25 cellular contexts compared by ENCODE assay signal in genomic region chr19:35639863-35640262, GRCh38. TPM values are rescaled to one million over a fixed set of nuclear protein-coding genes. Genes with fewer than 3 reads are reported as not detected.
A peak's percentile ranks its signal among the peaks of the same experiment; 100 is the strongest.
DNase-seq lines count a peak whose midpoint lies in the region; FAIRE-seq and TF ChIP-seq lines count a peak whose summit lies in the region.
"Had no signal": no experiment of that assay in that cellular context is flagged by ENCODE, and none has a peak within 500 bp of the region (broad histone marks: within the 10 kb centered on the region; RNA-seq: fewer than 3 reads in every experiment).

No MANE protein-coding gene starts in this region.

- no peak overlapping the region for H3K4me3 Mint-ChIP-seq in T-helper 2 cell treated with Interferon-gamma antibody and Interleukin-4, amounts not matched to agents 5 μg/mL and 100 μg/mL, for 36 hours
- H3K4me3 Mint-ChIP-seq in CD4-positive, alpha-beta memory T cell: peak overlapping the region in 1 of 8 donors; percentile 30
- H3K4me3 Mint-ChIP-seq: B cell had no signal

- H2BK5ac ChIP-seq in H1 (ENCODE audit: low read depth, low read length) (peak overlapping the region; percentile 18), neuronal stem cell (ENCODE audit: low read length) (no peak overlapping the region)

- peak in 1 of 2 experiments; percentile 8; a peak in 1 of 3 replicates for TF ChIP-seq POLR2A in H1 (IDR thresholded peaks at IDR 0.05; ENCODE audit: control extremely low read depth in 1 of 2, low read depth in 2 of 2, low read length in 2 of 2)

- H3K27ac ChIP-seq in HEK293 (ENCODE audit: extremely low read depth, low read depth, low read length): peak overlapping the region; percentile 60; the same call in 1 of the 2 replicates
- no peak overlapping the region for H3K27ac ChIP-seq in H1 (ENCODE audit: low read depth, low read length)
- H3K27ac ChIP-seq in neuronal stem cell (replicated peaks; ENCODE audit: low read length): peak overlapping the region; percentile 9
- H3K27ac ChIP-seq in CD4-positive, alpha-beta memory T cell (ENCODE audit: low read depth, low read length): no peak overlapping the region
- H3K27ac ChIP-seq: KMS-11 had no signal

- H3K36me3 ChIP-seq in HEK293 (ENCODE audit: control insufficient read depth in 2 of 2, insufficient read depth in 1 of 2, low read length in 2 of 2): peaks cover 36 to 40% of the 10 kb centered on the region in 2 experiments
- H3K36me3 ChIP-seq in H1 (ENCODE audit: control insufficient read depth in 2 of 4, insufficient read depth in 4 of 4, low read length in 3 of 4): peaks cover 3 to 15% (median 7%) of the 10 kb centered on the region in 4 experiments; a peak in 6 of 8 replicates
- H3K36me3 ChIP-seq in neuronal stem cell (replicated peaks in 1 of 2; ENCODE audit: control insufficient read depth in 2 of 2, insufficient read depth in 2 of 2, low read length in 2 of 2): peaks cover 17 to 38% of the 10 kb centered on the region in 2 donors
- peaks cover 24% of the 10 kb centered on the region for H3K36me3 ChIP-seq in CD4-positive, alpha-beta memory T cell (ENCODE audit: insufficient read depth, low read length)

- no peak overlapping the region for H4K91ac ChIP-seq in H1 (replicated peaks; ENCODE audit: insufficient read length, low read length)
- no peak overlapping the region for H4K91ac ChIP-seq in neuronal stem cell (ENCODE audit: low read depth, low read length, poor library complexity)

- H2BK120ac ChIP-seq in H1 (replicated peaks; ENCODE audit: low read depth, low read length): no peak overlapping the region
- no peak overlapping the region for H2BK120ac ChIP-seq in neuronal stem cell (ENCODE audit: low read depth, low read length)

- peaks cover 14% of the 10 kb centered on the region; the same call in 1 of the 2 replicates for H3K23me2 ChIP-seq in H1 (ENCODE audit: low read depth, low read length)

- H3K79me1 ChIP-seq in H1 (ENCODE audit: low read depth, low read length): no peaks in the 10 kb centered on the region
- H3K79me1 ChIP-seq in neuronal stem cell (ENCODE audit: low read depth, low read length): no peaks in the 10 kb centered on the region

- H4K8ac ChIP-seq in H1 (ENCODE audit: extremely low read depth, insufficient read depth, low read length) (no peak overlapping the region), neuronal stem cell (ENCODE audit: low read depth, low read length) (no peak overlapping the region)

- H3K27ac Mint-ChIP-seq in T-helper 2 cell treated with Interferon-gamma antibody and Interleukin-4, amounts not matched to agents 5 μg/mL and 100 μg/mL, for 36 hours: peak overlapping the region; percentile 48
- H3K27ac Mint-ChIP-seq in CD4-positive, alpha-beta memory T cell: peak overlapping the region in 2 of 7 donors; percentile 0 to 55
- H3K27ac Mint-ChIP-seq: B cell had no signal

- H2BK12ac ChIP-seq in H1 (ENCODE audit: low read depth, low read length): peak overlapping the region; percentile 85
- no peak overlapping the region for H2BK12ac ChIP-seq in neuronal stem cell (ENCODE audit: low read length)

- H2BK15ac ChIP-seq in H1 (ENCODE audit: low read length): peak overlapping the region; percentile 81; the same call in 1 of the 2 replicates
- no peak overlapping the region for H2BK15ac ChIP-seq in neuronal stem cell (ENCODE audit: low read length)

- DNase-seq in T-helper 2 cell treated with Interferon-gamma antibody and Interleukin-4, amounts not matched to agents 5 μg/mL and 100 μg/mL, for 36 hours (ENCODE audit: low spot score): no peak
- no peak for DNase-seq in T-helper 2 cell
- DNase-seq in H1 (ENCODE audit: low read depth in 1 of 2, low spot score in 2 of 2): no peak
- DNase-seq in neuronal stem cell (ENCODE audit: low spot score): no peak
- DNase-seq in HTR-8/SVneo (ENCODE audit: insufficient read length, low spot score): no peak
- DNase-seq in activated effector memory CD4-positive, alpha-beta T cell treated with anti-CD3 and anti-CD28 coated beads, Interleukin-2, amount 50 U/mL, for 16 hours: no peak
- DNase-seq in CD4-positive, alpha-beta memory T cell: no peak
- DNase-seq: Caco-2; DMS153; GOT3; NCI-H1417; NCI-H187; NCI-H2107; NCI-H510A; NCI-H748 treated with DMSO at 0.1 percent for 48 hours; NK-92 treated with Interleukin-12 subunit alpha and Interleukin-12 subunit beta, amount 100 ng/mL, for 24 hours; SHP77 had no signal

- H3K36me3 Mint-ChIP-seq in T-helper 2 cell treated with Interferon-gamma antibody and Interleukin-4, amounts not matched to agents 5 μg/mL and 100 μg/mL, for 36 hours (ENCODE audit: low read depth): peaks cover 20% of the 10 kb centered on the region
- H3K36me3 Mint-ChIP-seq in CD4-positive, alpha-beta memory T cell: peaks cover 19 to 29% of the 10 kb centered on the region in 2 donors

- H3K23ac ChIP-seq in H1 (ENCODE audit: insufficient read length) (no peak overlapping the region), neuronal stem cell (ENCODE audit: low read depth, low read length, poor library complexity) (no peak overlapping the region)

- H3K14ac ChIP-seq in H1 (ENCODE audit: insufficient read length) (no peak overlapping the region), neuronal stem cell (ENCODE audit: low read length) (no peak overlapping the region)

- TF ChIP-seq CTCF in HEK293 (tag by site-specific recombination; IDR thresholded peaks at IDR 0.05) (no peak), H1 (IDR thresholded peaks at IDR 0.05; ENCODE audit: control extremely low read depth in 1 of 3, insufficient read depth in 1 of 3, low read depth in 1 of 3, low read length in 3 of 3) (no peak)

- TF ChIP-seq EP300 in H1 (IDR thresholded peaks at IDR 0.05; ENCODE audit: borderline replicate concordance in 1 of 2, low read depth in 2 of 2, low read length in 2 of 2): no peak

- H3K56ac ChIP-seq in H1 (replicated peaks; ENCODE audit: insufficient read length, low read depth, low read length): no peak overlapping the region

- WGBS in H1 (ENCODE audit: extremely low coverage in 1 of 2, insufficient coverage in 1 of 2, insufficient read length in 1 of 2, insufficient replicate concordance in 2 of 2, low coverage in 1 of 2, low lambda C conversion rate in 2 of 2, missing lambda C conversion rate in 1 of 2), 2 experiments: 86% methylated on average over 8 of the region's 8 CpGs; no CpG with 5 or more reads in 1 of the 2 experiments
- no CpG with 5 or more reads among the region's 8 CpGs for WGBS in neuronal stem cell (ENCODE audit: extremely low coverage in 2 of 2, insufficient read length in 2 of 2, insufficient replicate concordance in 1 of 2), 2 donors

- H3K27me3 Mint-ChIP-seq in T-helper 2 cell treated with Interferon-gamma antibody and Interleukin-4, amounts not matched to agents 5 μg/mL and 100 μg/mL, for 36 hours (ENCODE audit: low read depth): no peaks in the 10 kb centered on the region
- no peaks in the 10 kb centered on the region for H3K27me3 Mint-ChIP-seq in CD4-positive, alpha-beta memory T cell
- H3K27me3 Mint-ChIP-seq: B cell had no signal

- H3K4me1 ChIP-seq in HEK293 (ENCODE audit: control insufficient read depth, insufficient read depth, low read length) (peaks cover 21% of the 10 kb centered on the region), H1 (replicated peaks in 1 of 4; ENCODE audit: control insufficient read depth in 3 of 4, insufficient read depth in 4 of 4, low read length in 3 of 4) (peaks cover 4 to 23% (median 16%) of the 10 kb centered on the region in 4 experiments), neuronal stem cell (ENCODE audit: control insufficient read depth in 2 of 2, insufficient read depth in 1 of 2, low read depth in 1 of 2, low read length in 2 of 2) (peaks cover 20 to 26% of the 10 kb centered on the region in 2 donors)
- H3K4me1 ChIP-seq in CD4-positive, alpha-beta memory T cell (ENCODE audit: insufficient read depth, low read length): peaks cover 24% of the 10 kb centered on the region

- TF ChIP-seq RAD21 in H1 (IDR thresholded peaks at IDR 0.05 in 1 of 2, conservative IDR thresholded peaks at IDR 0.05 in 1 of 2; ENCODE audit: low read depth in 2 of 2, low read length in 2 of 2): no peak

- H3K9me3 Mint-ChIP-seq in T-helper 2 cell treated with Interferon-gamma antibody and Interleukin-4, amounts not matched to agents 5 μg/mL and 100 μg/mL, for 36 hours: no peaks in the 10 kb centered on the region
- H3K9me3 Mint-ChIP-seq in CD4-positive, alpha-beta memory T cell: no peaks in the 10 kb centered on the region

- no peak for FAIRE-seq in H1 (lab: Jason Lieb, UNC)
- FAIRE-seq in HTR-8/SVneo (lab: Jason Lieb, UNC): no peak
- FAIRE-seq: GM12891, GM19239, HepG2 had no signal

- H3K27me3 ChIP-seq in H1 (replicated peaks in 1 of 4; ENCODE audit: control insufficient read depth in 3 of 4, extremely low read depth in 1 of 4, insufficient read depth in 3 of 4, low read length in 3 of 4): peaks cover 0 to 6% (median 3%) of the 10 kb centered on the region in 4 experiments; a peak in 3 of 7 replicates
- H3K27me3 ChIP-seq in neuronal stem cell (ENCODE audit: control insufficient read depth in 3 of 3, insufficient read depth in 3 of 3, low read depth in 1 of 3, low read length in 3 of 3): peaks cover 0 to 2% (median 0%) of the 10 kb centered on the region in 3 experiments
- no peaks in the 10 kb centered on the region for H3K27me3 ChIP-seq in CD4-positive, alpha-beta memory T cell (ENCODE audit: insufficient read depth, low read length)

- no peak overlapping the region for H3K4ac ChIP-seq in H1 (replicated peaks; ENCODE audit: insufficient read length, low read depth, low read length)
- no peak overlapping the region for H3K4ac ChIP-seq in neuronal stem cell (ENCODE audit: low read length)

- H3K9me3 ChIP-seq in HEK293 (ENCODE audit: control insufficient read depth, insufficient read depth, low read depth, low read length) (no peaks in the 10 kb centered on the region), H1 (ENCODE audit: insufficient read depth in 2 of 2, low read depth in 1 of 2, low read length in 1 of 2) (no peaks in the 10 kb centered on the region), neuronal stem cell (replicated peaks in 1 of 2; ENCODE audit: control insufficient read depth in 2 of 2, insufficient read depth in 1 of 2, low read depth in 1 of 2, low read length in 2 of 2) (no peaks in the 10 kb centered on the region)
- H3K9me3 ChIP-seq in CD4-positive, alpha-beta memory T cell (ENCODE audit: control insufficient read depth in 1 of 2, low read length in 2 of 2): no peaks in the 10 kb centered on the region
- H3K9me3 ChIP-seq: Caco-2 had no signal

- POLR2A ChIA-PET in HEK293 (lab: Yijun Ruan, JAX): interaction anchor here (0.7 to 1.2 kb wide), 3 partner anchors 8 to 21 kb away, joined by 3 to 7 read pairs (median 4); partner anchors contain the start of gene COX6B1
- POLR2A ChIA-PET in H1 (lab: Charles Lee; ENCODE audit: partially characterized antibody): interaction anchor here (1.5 kb wide), 1 partner anchor 8 kb away, joined by 4 read pairs; the partner anchor contains the start of gene COX6B1
- POLR2A ChIA-PET in CD4-positive, alpha-beta memory T cell (lab: Charles Lee; ENCODE audit: partially characterized antibody): no interaction called here

- H4K20me1 ChIP-seq in H1 (replicated peaks in 1 of 2; ENCODE audit: control insufficient read depth in 1 of 2, insufficient read depth in 2 of 2, low read length in 2 of 2): peaks cover 0 to 2% of the 10 kb centered on the region in 2 experiments

- H2AFZ ChIP-seq in H1 (ENCODE audit: low read length): no peak overlapping the region
- H2AFZ ChIP-seq in neuronal stem cell (ENCODE audit: low read length): no peak overlapping the region

- intact Hi-C loops in CD4-positive, alpha-beta memory T cell (cut with micrococcal nuclease): no loop called here

- H3K79me2 ChIP-seq in H1 (ENCODE audit: control insufficient read depth in 1 of 2, insufficient read depth in 2 of 2, low read length in 2 of 2): no peaks in the 10 kb centered on the region

- H2AK5ac ChIP-seq in H1 (ENCODE audit: low read depth, low read length): 0 out of 2 replicates have a peak overlapping the region, but pooled peaks have one; percentile 39
- peak overlapping the region; percentile 23 for H2AK5ac ChIP-seq in neuronal stem cell (ENCODE audit: low read depth, low read length)

- no peak overlapping the region for H3K4me2 ChIP-seq in H1 (ENCODE audit: insufficient read depth in 1 of 2, low read depth in 2 of 2, low read length in 2 of 2)
- no peak overlapping the region for H3K4me2 ChIP-seq in neuronal stem cell (ENCODE audit: insufficient read depth, low read length, poor library complexity, severe bottlenecking)
- H3K4me2 ChIP-seq: KMS-11 had no signal

- H3K4me3 ChIP-seq in HEK293 (ENCODE audit: low read depth, low read length): no peak overlapping the region
- H3K4me3 ChIP-seq in H1 (ENCODE audit: extremely low read depth in 1 of 4, insufficient read depth in 2 of 4, low read depth in 3 of 4, low read length in 4 of 4): no peak overlapping the region
- H3K4me3 ChIP-seq in neuronal stem cell (ENCODE audit: low read length in 2 of 2): no peak overlapping the region
- no peak overlapping the region for H3K4me3 ChIP-seq in CD4-positive, alpha-beta memory T cell (ENCODE audit: low read length in 2 of 2)

- CTCF ChIA-PET in HEK293 (lab: Yijun Ruan, JAX) (interaction anchor here (1.1 to 1.4 kb wide), 2 partner anchors 84 to 91 kb away, joined by 3 to 4 read pairs; no protein-coding TSS in a partner anchor), H1 (lab: Charles Lee; ENCODE audit: partially characterized antibody) (interaction anchor here (4.8 kb wide), 1 partner anchor 48 kb away, joined by 20 read pairs; no protein-coding TSS in a partner anchor)
- CTCF ChIA-PET in CD4-positive, alpha-beta memory T cell (lab: Charles Lee; ENCODE audit: partially characterized antibody): no interaction called here

- H3K4me1 Mint-ChIP-seq in T-helper 2 cell treated with Interferon-gamma antibody and Interleukin-4, amounts not matched to agents 5 μg/mL and 100 μg/mL, for 36 hours (ENCODE audit: low read depth): peaks cover 20% of the 10 kb centered on the region
- H3K4me1 Mint-ChIP-seq in CD4-positive, alpha-beta memory T cell: peaks cover 4 to 22% (median 12%) of the 10 kb centered on the region in 4 donors

- no peak overlapping the region for H3K18ac ChIP-seq in H1 (ENCODE audit: extremely low read depth, low read length)
- H3K18ac ChIP-seq in neuronal stem cell (ENCODE audit: low read length): no peak overlapping the region

- no peak overlapping the region for H4K5ac ChIP-seq in H1 (ENCODE audit: insufficient read length, low read depth, low read length)

- no peak overlapping the region for H3K9ac ChIP-seq in H1 (replicated peaks in 1 of 4; ENCODE audit: extremely low read depth in 1 of 4, low read depth in 3 of 4, low read length in 3 of 4)
- H3K9ac ChIP-seq in neuronal stem cell (ENCODE audit: low read depth, low read length, poor library complexity): no peak overlapping the region
- H3K9ac ChIP-seq: KMS-11 had no signal

- peak overlapping the region; percentile 37; the same call in 1 of the 2 replicates for H2BK20ac ChIP-seq in H1 (ENCODE audit: low read length)

RNA-seq across cellular contexts. Expression of gene ETV2, which starts 1.7 kb away (rescaled TPM):
- 0.88 and 1.8 TPM in 2 replicates for total RNA-seq in H1 (2021; fragmentation: NEBNext Ultra II Directional; extraction: Animal tissue kit (Norgen Biotek cat#: 25700))
- 1.3 and 2.3 TPM in 2 replicates for polyA plus RNA-seq in H1 (2011; rRNA removed)
- 0.79 TPM for polyA plus RNA-seq in H1 (2011; cell fraction: cytosol; rRNA removed)
- polyA plus RNA-seq in H1 (2011; cell fraction: nucleus; rRNA removed): 1.8 TPM
- 0.94 to 1.9 TPM (median 1.6 TPM) in 4 replicates for polyA plus RNA-seq in H1 (2012, experiment 1 of 2)
- polyA plus RNA-seq in H1 (2012, experiment 2 of 2): 0.77 TPM
- 0.85 TPM for polyA plus RNA-seq in H1 (2013, experiment 1 of 2)
- 0.85 TPM for polyA plus RNA-seq in H1 (2013, experiment 2 of 2)
- 0.16 and 0.56 TPM in 2 replicates for polyA minus RNA-seq in H1 (2011; rRNA and poly(A)+ RNA removed)
- polyA minus RNA-seq in H1 (2011; cell fraction: cytosol; rRNA and poly(A)+ RNA removed): 2.6 TPM
- 2.8 TPM for polyA minus RNA-seq in H1 (2011; cell fraction: nucleus; rRNA and poly(A)+ RNA removed)
- polyA plus RNA-seq in neuronal stem cell (2013, experiment 1 of 2): 2.1 TPM
- 1.9 TPM for polyA plus RNA-seq in neuronal stem cell (2013, experiment 2 of 2)
- 1 to 10 TPM in 1 of 2 experiments, not detected in 1; 1.3 TPM for total RNA-seq in CD4-positive, alpha-beta memory T cell
- polyA plus RNA-seq in CD4-positive, alpha-beta memory T cell: 1 to 10 TPM; 1.1 to 1.2 TPM

RNA-seq across cellular contexts. Expression of gene COX6B1, which starts 8.3 kb away (rescaled TPM):
- 436 and 437 TPM in 2 replicates for total RNA-seq in H1 (2021; fragmentation: NEBNext Ultra II Directional; extraction: Animal tissue kit (Norgen Biotek cat#: 25700))
- 884 and 1,052 TPM in 2 replicates for polyA plus RNA-seq in H1 (2011; rRNA removed)
- polyA plus RNA-seq in H1 (2011; cell fraction: cytosol; rRNA removed): 744 TPM
- 546 TPM for polyA plus RNA-seq in H1 (2011; cell fraction: nucleus; rRNA removed)
- 441 to 812 TPM (median 759 TPM) in 4 replicates for polyA plus RNA-seq in H1 (2012, experiment 1 of 2)
- 4,565 TPM for polyA plus RNA-seq in H1 (2012, experiment 2 of 2)
- polyA plus RNA-seq in H1 (2013, experiment 1 of 2): 994 TPM
- polyA plus RNA-seq in H1 (2013, experiment 2 of 2): 884 TPM
- 442 and 464 TPM in 2 replicates for polyA minus RNA-seq in H1 (2011; rRNA and poly(A)+ RNA removed)
- 148 TPM for polyA minus RNA-seq in H1 (2011; cell fraction: cytosol; rRNA and poly(A)+ RNA removed)
- polyA minus RNA-seq in H1 (2011; cell fraction: nucleus; rRNA and poly(A)+ RNA removed): 133 TPM
- 708 TPM for polyA plus RNA-seq in neuronal stem cell (2013, experiment 1 of 2)
- 694 TPM for polyA plus RNA-seq in neuronal stem cell (2013, experiment 2 of 2)
- 100 to 1,000 TPM; 212 to 250 TPM for total RNA-seq in CD4-positive, alpha-beta memory T cell
- polyA plus RNA-seq in CD4-positive, alpha-beta memory T cell: 100 to 1,000 TPM; 747 to 810 TPM

RNA-seq across cellular contexts. Expression of gene RBM42, which starts 11.0 kb away (rescaled TPM):
- total RNA-seq in H1 (2021; fragmentation: NEBNext Ultra II Directional; extraction: Animal tissue kit (Norgen Biotek cat#: 25700)): 80.8 and 83.3 TPM in 2 replicates
- 59.8 and 83.6 TPM in 2 replicates for polyA plus RNA-seq in H1 (2011; rRNA removed)
- 67.8 TPM for polyA plus RNA-seq in H1 (2011; cell fraction: cytosol; rRNA removed)
- 51.0 TPM for polyA plus RNA-seq in H1 (2011; cell fraction: nucleus; rRNA removed)
- polyA plus RNA-seq in H1 (2012, experiment 1 of 2): 53.8 to 70.7 TPM (median 63.2 TPM) in 4 replicates
- 55.3 TPM for polyA plus RNA-seq in H1 (2012, experiment 2 of 2)
- 34.0 TPM for polyA plus RNA-seq in H1 (2013, experiment 1 of 2)
- 30.6 TPM for polyA plus RNA-seq in H1 (2013, experiment 2 of 2)
- 9.1 and 18.5 TPM in 2 replicates for polyA minus RNA-seq in H1 (2011; rRNA and poly(A)+ RNA removed)
- polyA minus RNA-seq in H1 (2011; cell fraction: cytosol; rRNA and poly(A)+ RNA removed): 30.6 TPM
- 15.2 TPM for polyA minus RNA-seq in H1 (2011; cell fraction: nucleus; rRNA and poly(A)+ RNA removed)
- polyA plus RNA-seq in neuronal stem cell (2013, experiment 1 of 2): 39.0 TPM
- 39.4 TPM for polyA plus RNA-seq in neuronal stem cell (2013, experiment 2 of 2)
- 10 to 100 TPM; 53.0 to 55.8 TPM for total RNA-seq in CD4-positive, alpha-beta memory T cell
- polyA plus RNA-seq in CD4-positive, alpha-beta memory T cell: 10 to 100 TPM; 42.9 to 61.0 TPM

RNA-seq across cellular contexts. Expression of gene UPK1A, which starts 26.5 kb away (rescaled TPM):
- total RNA-seq in H1 (2021; fragmentation: NEBNext Ultra II Directional; extraction: Animal tissue kit (Norgen Biotek cat#: 25700)): 0.56 and 0.61 TPM in 2 replicates
- polyA plus RNA-seq in H1 (2011; rRNA removed): 9.8 and 9.9 TPM in 2 replicates
- polyA plus RNA-seq in H1 (2011; cell fraction: cytosol; rRNA removed): 4.1 TPM
- polyA plus RNA-seq in H1 (2011; cell fraction: nucleus; rRNA removed): 4.6 TPM
- 0.93 to 4.4 TPM (median 3.4 TPM) in 4 replicates for polyA plus RNA-seq in H1 (2012, experiment 1 of 2)
- 1.2 TPM for polyA plus RNA-seq in H1 (2012, experiment 2 of 2)
- polyA plus RNA-seq in H1 (2013, experiment 1 of 2): 1.8 TPM
- polyA plus RNA-seq in H1 (2013, experiment 2 of 2): 1.9 TPM
- polyA minus RNA-seq in H1 (2011; rRNA and poly(A)+ RNA removed): 2.0 TPM in 2 replicates
- polyA minus RNA-seq in H1 (2011; cell fraction: cytosol; rRNA and poly(A)+ RNA removed): not detected
- 0.50 TPM for polyA minus RNA-seq in H1 (2011; cell fraction: nucleus; rRNA and poly(A)+ RNA removed)
- polyA plus RNA-seq in neuronal stem cell (2013, experiment 1 of 2): 0.53 TPM
- 0.57 TPM for polyA plus RNA-seq in neuronal stem cell (2013, experiment 2 of 2)
- total RNA-seq in CD4-positive, alpha-beta memory T cell: under 1 TPM; 0.55 to 0.72 TPM
- polyA plus RNA-seq in CD4-positive, alpha-beta memory T cell: not detected
- total RNA-seq: A172, B cell, Caco-2, HepG2, OCI-LY7 had no signal

RNA-seq across cellular contexts. Expression of gene HAUS5, which starts 27.3 kb away (rescaled TPM):
- 18.9 and 25.7 TPM in 2 replicates for total RNA-seq in H1 (2021; fragmentation: NEBNext Ultra II Directional; extraction: Animal tissue kit (Norgen Biotek cat#: 25700))
- polyA plus RNA-seq in H1 (2011; rRNA removed): 13.8 and 20.1 TPM in 2 replicates
- 17.4 TPM for polyA plus RNA-seq in H1 (2011; cell fraction: cytosol; rRNA removed)
- 87.0 TPM for polyA plus RNA-seq in H1 (2011; cell fraction: nucleus; rRNA removed)
- 19.9 to 28.6 TPM (median 25.9 TPM) in 4 replicates for polyA plus RNA-seq in H1 (2012, experiment 1 of 2)
- 14.7 TPM for polyA plus RNA-seq in H1 (2012, experiment 2 of 2)
- 14.6 TPM for polyA plus RNA-seq in H1 (2013, experiment 1 of 2)
- 11.9 TPM for polyA plus RNA-seq in H1 (2013, experiment 2 of 2)
- polyA minus RNA-seq in H1 (2011; rRNA and poly(A)+ RNA removed): 7.4 and 7.9 TPM in 2 replicates
- 8.0 TPM for polyA minus RNA-seq in H1 (2011; cell fraction: cytosol; rRNA and poly(A)+ RNA removed)
- polyA minus RNA-seq in H1 (2011; cell fraction: nucleus; rRNA and poly(A)+ RNA removed): 22.9 TPM
- polyA plus RNA-seq in neuronal stem cell (2013, experiment 1 of 2): 16.2 TPM
- polyA plus RNA-seq in neuronal stem cell (2013, experiment 2 of 2): 16.1 TPM
- 10 to 100 TPM; 28.2 to 29.3 TPM for total RNA-seq in CD4-positive, alpha-beta memory T cell
- 1 to 10 TPM; 7.8 to 9.4 TPM for polyA plus RNA-seq in CD4-positive, alpha-beta memory T cell

Comparison
In these comparisons a context has a peak if more than half of its experiments do, and no peak if none do; other contexts are left out.
1. H3K27ac ChIP-seq: peak in HEK293 (single experiment) and neuronal stem cell (single experiment); none in H1 (single experiment) and CD4-positive, alpha-beta memory T cell (single experiment).